1 cellular context compared by ENCODE assay signal in the genomic region with DNA sequence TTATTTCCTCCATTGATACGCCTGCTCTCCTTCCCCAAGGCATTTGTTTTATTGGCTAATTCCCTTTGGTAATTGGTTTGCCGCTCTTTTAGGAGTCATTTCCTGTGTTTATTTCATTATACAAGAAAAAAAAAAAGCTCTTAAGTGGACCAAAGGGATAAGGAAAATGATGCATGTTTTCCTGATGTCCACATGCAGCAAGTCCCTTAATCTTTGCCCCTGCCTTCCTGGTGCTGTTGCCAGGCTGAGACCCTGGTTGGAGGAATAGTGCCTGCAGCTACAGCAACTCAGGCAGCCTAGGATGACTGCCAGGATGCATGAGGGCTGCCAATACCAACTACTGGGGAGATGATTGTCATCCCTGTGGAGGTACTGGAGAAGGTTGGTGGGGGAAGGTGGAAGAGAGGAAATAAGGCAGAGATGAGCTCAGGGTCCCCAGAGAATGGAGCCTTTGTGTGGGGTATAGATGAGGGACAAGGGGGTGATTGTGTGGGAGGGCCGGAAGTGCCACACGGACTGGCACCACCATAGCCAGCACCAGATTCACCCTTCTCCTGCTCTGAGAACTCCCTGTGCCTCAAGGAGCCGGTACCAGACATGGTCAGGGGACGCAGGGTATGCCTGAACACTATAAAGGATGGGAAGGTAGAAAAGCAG.
TF ChIP-seq lines count a peak whose summit lies in the region.

No MANE protein-coding gene starts in this region.

TF ChIP-seq in HEK293, 187 proteins besides CTCF, POLR2A, EP300 and RAD21 (continued from another document):
- no peak for TF ChIP-seq WT1 (tag by site-specific recombination; IDR thresholded peaks at IDR 0.05)
- TF ChIP-seq, protein P1, sequence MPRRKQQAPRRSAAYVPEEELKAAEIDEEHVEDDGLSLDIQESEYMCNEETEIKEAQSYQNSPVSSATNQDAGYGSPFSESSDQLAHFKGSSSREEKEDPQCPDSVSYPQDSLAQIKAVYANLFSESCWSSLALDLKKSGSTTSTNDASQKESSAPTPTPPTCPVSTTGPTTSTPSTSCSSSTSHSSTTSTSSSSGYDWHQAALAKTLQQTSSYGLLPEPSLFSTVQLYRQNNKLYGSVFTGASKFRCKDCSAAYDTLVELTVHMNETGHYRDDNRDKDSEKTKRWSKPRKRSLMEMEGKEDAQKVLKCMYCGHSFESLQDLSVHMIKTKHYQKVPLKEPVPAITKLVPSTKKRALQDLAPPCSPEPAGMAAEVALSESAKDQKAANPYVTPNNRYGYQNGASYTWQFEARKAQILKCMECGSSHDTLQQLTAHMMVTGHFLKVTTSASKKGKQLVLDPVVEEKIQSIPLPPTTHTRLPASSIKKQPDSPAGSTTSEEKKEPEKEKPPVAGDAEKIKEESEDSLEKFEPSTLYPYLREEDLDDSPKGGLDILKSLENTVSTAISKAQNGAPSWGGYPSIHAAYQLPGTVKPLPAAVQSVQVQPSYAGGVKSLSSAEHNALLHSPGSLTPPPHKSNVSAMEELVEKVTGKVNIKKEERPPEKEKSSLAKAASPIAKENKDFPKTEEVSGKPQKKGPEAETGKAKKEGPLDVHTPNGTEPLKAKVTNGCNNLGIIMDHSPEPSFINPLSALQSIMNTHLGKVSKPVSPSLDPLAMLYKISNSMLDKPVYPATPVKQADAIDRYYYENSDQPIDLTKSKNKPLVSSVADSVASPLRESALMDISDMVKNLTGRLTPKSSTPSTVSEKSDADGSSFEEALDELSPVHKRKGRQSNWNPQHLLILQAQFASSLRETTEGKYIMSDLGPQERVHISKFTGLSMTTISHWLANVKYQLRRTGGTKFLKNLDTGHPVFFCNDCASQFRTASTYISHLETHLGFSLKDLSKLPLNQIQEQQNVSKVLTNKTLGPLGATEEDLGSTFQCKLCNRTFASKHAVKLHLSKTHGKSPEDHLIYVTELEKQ (tag by site-specific recombination; IDR thresholded peaks at IDR 0.05; ENCODE audit: borderline replicate concordance): no peak
- no peak for TF ChIP-seq ZFHX2 (tag by site-specific recombination; conservative IDR thresholded peaks at IDR 0.05)
- TF ChIP-seq ZBTB21 (tag by site-specific recombination; IDR thresholded peaks at IDR 0.05): no peak
- no peak for TF ChIP-seq ATF2 (tag by site-specific recombination; IDR thresholded peaks at IDR 0.05; ENCODE audit: low read depth)
- TF ChIP-seq ZSCAN4 (tag by site-specific recombination; IDR thresholded peaks at IDR 0.05): no peak
